In the genomic region with DNA sequence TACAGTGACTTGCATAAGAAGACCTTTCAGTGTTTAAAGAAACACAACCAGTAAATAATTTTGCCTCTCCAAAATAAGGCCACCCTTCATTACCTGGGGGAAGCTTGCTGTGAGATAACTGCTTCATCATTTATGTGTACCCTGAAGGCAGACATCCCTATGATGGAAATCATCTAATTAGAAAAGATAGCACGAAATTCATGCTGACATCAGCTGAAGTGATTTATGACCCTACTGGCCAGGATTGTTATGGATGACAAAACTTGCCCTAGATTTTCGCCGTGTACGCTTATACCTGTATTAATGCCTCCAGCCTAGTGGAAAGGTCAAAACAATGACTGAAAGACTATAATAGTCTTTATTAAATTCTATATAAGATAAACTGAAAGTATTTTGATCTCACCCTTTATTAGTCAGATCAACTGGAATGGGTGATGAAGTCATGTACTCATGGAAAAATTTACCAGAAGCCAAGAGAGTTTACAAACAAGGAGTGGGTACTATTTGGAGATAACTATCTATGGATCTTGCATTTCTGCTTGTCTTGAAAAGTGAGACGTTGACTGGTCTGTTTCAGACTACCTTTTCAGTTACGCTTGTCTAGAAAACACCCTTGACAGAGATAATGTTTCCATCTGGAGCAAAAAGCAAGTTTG, we compare ENCODE assay signal across 17 cellular contexts.
DNase-seq lines count a peak whose midpoint lies in the region; ATAC-seq, FAIRE-seq and TF ChIP-seq lines count a peak whose summit lies in the region.
"Had no signal": no experiment of that assay in that cellular context is flagged by ENCODE, and none has a peak within 500 bp of the region (broad histone marks: within the 10 kb centered on the region; RNA-seq: fewer than 3 reads in every experiment).

No MANE protein-coding gene starts in this region.

- DNase-seq in HepG2 (ENCODE audit: low spot score) (no peak), right lobe of liver (no peak), NCI-H69 (lab: John Stamatoyannopoulos, UW) (peak; percentile 39), left kidney (ENCODE audit: low read depth, low spot score) (peak; percentile 7), neuronal stem cell (ENCODE audit: low spot score) (no peak), Peyer's patch (no peak), neural progenitor cell (ENCODE audit: low spot score) (no peak)
- DNase-seq in activated T-helper 2 cell treated with anti-CD3 and anti-CD28 coated beads, Interferon-gamma antibody, Interleukin-2, Interleukin-4, amounts not matched to agents 10 μg/mL and 5 μg/mL and 100 μg/mL, durations not matched to agents 14 hours and 24 hours and 36 hours (ENCODE audit: low spot score), result no peak
- DNase-seq: AML-193; Caco-2; CD8-positive, alpha-beta memory T cell; DMS53 had no signal

- H2BK5ac ChIP-seq in neuronal stem cell (ENCODE audit: low read length), result no peak overlapping the region

- no peak overlapping the region for H3K14ac ChIP-seq in neuronal stem cell (ENCODE audit: low read length)

- H3K4me3 ChIP-seq in HepG2 (replicated peaks in 1 of 3; ENCODE audit: insufficient read depth in 1 of 3, low read depth in 2 of 3, low read length in 3 of 3), result no peak overlapping the region
- no peak overlapping the region for H3K4me3 ChIP-seq in right lobe of liver
- no peak overlapping the region for H3K4me3 ChIP-seq in neuronal stem cell (ENCODE audit: low read length in 2 of 2)
- H3K4me3 ChIP-seq in Peyer's patch, result no peak overlapping the region
- H3K4me3 ChIP-seq in neural progenitor cell, result no peak overlapping the region
- H3K4me3 ChIP-seq: BLaER1, GM12878 had no signal

- no peak overlapping the region for H2BK15ac ChIP-seq in neuronal stem cell (ENCODE audit: low read length)

- TF ChIP-seq POLR2A in HepG2 (IDR thresholded peaks at IDR 0.05; ENCODE audit: insufficient read depth in 1 of 2, low read depth in 2 of 2, low read length in 2 of 2), result no peak
- no peak for TF ChIP-seq POLR2A in right lobe of liver (IDR thresholded peaks at IDR 0.05)
- no peak for TF ChIP-seq POLR2A in Peyer's patch (IDR thresholded peaks at IDR 0.05)

- intact Hi-C loops in HepG2 (cut with micrococcal nuclease; ENCODE audit: unreplicated experiment), result no loop called here
- intact Hi-C loops in right lobe of liver (cut with DNase I), result no loop called here
- intact Hi-C loops in activated T-helper 2 cell treated with anti-CD3 and anti-CD28 coated beads, Interferon-gamma antibody, Interleukin-2, Interleukin-4, amounts not matched to agents 10 μg/mL and 5 μg/mL and 100 μg/mL, durations not matched to agents 14 hours and 24 hours and 36 hours (cut with micrococcal nuclease), result no loop called here

- H3K27ac ChIP-seq in HepG2 (ENCODE audit: extremely low read length, insufficient read depth, low read length) (no peak overlapping the region), right lobe of liver (no peak overlapping the region), neuronal stem cell (replicated peaks; ENCODE audit: low read length) (no peak overlapping the region), Peyer's patch (no peak overlapping the region), neural progenitor cell (no peak overlapping the region)
- H3K27ac ChIP-seq: 22Rv1, BLaER1 had no signal

- H3K27me3 ChIP-seq in HepG2 (ENCODE audit: control insufficient read depth in 1 of 2, insufficient read depth in 2 of 2, low read length in 2 of 2) (no peaks in the 10 kb centered on the region; a peak in 1 of 5 replicates), right lobe of liver (no peaks in the 10 kb centered on the region), neuronal stem cell (ENCODE audit: control insufficient read depth in 3 of 3, insufficient read depth in 3 of 3, low read depth in 1 of 3, low read length in 3 of 3) (no peaks in the 10 kb centered on the region), Peyer's patch (no peaks in the 10 kb centered on the region), neural progenitor cell (no peaks in the 10 kb centered on the region)
- H3K27me3 ChIP-seq: BLaER1 had no signal

- TF ChIP-seq CTCF in HepG2 (CRISPR knock-in tag; IDR thresholded peaks at IDR 0.05), result no peak
- TF ChIP-seq CTCF in right lobe of liver (IDR thresholded peaks at IDR 0.05), result no peak
- TF ChIP-seq CTCF in Peyer's patch (IDR thresholded peaks at IDR 0.05), result no peak
- no peak for TF ChIP-seq CTCF in neural progenitor cell (IDR thresholded peaks at IDR 0.05)

- H3K4ac ChIP-seq in neuronal stem cell (ENCODE audit: low read length), result no peak overlapping the region

- POLR2A ChIA-PET in HepG2 (lab: Yijun Ruan, JAX), result no interaction called here

- H3K36me3 ChIP-seq in HepG2 (replicated peaks in 1 of 2; ENCODE audit: control insufficient read depth in 1 of 2, insufficient read depth in 2 of 2, low read length in 2 of 2), result no peaks in the 10 kb centered on the region
- H3K36me3 ChIP-seq in right lobe of liver, result no peaks in the 10 kb centered on the region
- no peaks in the 10 kb centered on the region for H3K36me3 ChIP-seq in neuronal stem cell (replicated peaks in 1 of 2; ENCODE audit: control insufficient read depth in 2 of 2, insufficient read depth in 2 of 2, low read length in 2 of 2)
- no peaks in the 10 kb centered on the region for H3K36me3 ChIP-seq in Peyer's patch
- H3K36me3 ChIP-seq in neural progenitor cell, result no peaks in the 10 kb centered on the region
- H3K36me3 ChIP-seq: BLaER1 had no signal

- H3K18ac ChIP-seq in neuronal stem cell (ENCODE audit: low read length), result no peak overlapping the region

- H3K4me1 ChIP-seq in HepG2 (ENCODE audit: insufficient read depth, low read length) (no peaks in the 10 kb centered on the region), right lobe of liver (no peaks in the 10 kb centered on the region), neuronal stem cell (ENCODE audit: control insufficient read depth in 2 of 2, insufficient read depth in 1 of 2, low read depth in 1 of 2, low read length in 2 of 2) (peaks cover 0 to 4% of the 10 kb centered on the region in 2 donors), Peyer's patch (no peaks in the 10 kb centered on the region), neural progenitor cell (no peaks in the 10 kb centered on the region)
- H3K4me1 ChIP-seq: BLaER1, Caco-2 had no signal

- H3K27ac Mint-ChIP-seq in activated T-helper 2 cell treated with anti-CD3 and anti-CD28 coated beads, Interferon-gamma antibody, Interleukin-2, Interleukin-4, amounts not matched to agents 10 μg/mL and 5 μg/mL and 100 μg/mL, durations not matched to agents 14 hours and 24 hours and 36 hours, result no peak overlapping the region
- H3K27ac Mint-ChIP-seq in neural progenitor cell, result no peak overlapping the region
- H3K27ac Mint-ChIP-seq: CD8-positive, alpha-beta memory T cell had no signal

- H3K9me3 Mint-ChIP-seq in activated T-helper 2 cell treated with anti-CD3 and anti-CD28 coated beads, Interferon-gamma antibody, Interleukin-2, Interleukin-4, amounts not matched to agents 10 μg/mL and 5 μg/mL and 100 μg/mL, durations not matched to agents 14 hours and 24 hours and 36 hours, result no peaks in the 10 kb centered on the region
- H3K9me3 Mint-ChIP-seq in neural progenitor cell, result no peaks in the 10 kb centered on the region

- H2AK5ac ChIP-seq in neuronal stem cell (ENCODE audit: low read depth, low read length), result no peak overlapping the region

- no peaks in the 10 kb centered on the region for H3K79me1 ChIP-seq in neuronal stem cell (ENCODE audit: low read depth, low read length)

- no peak for TF ChIP-seq RAD21 in HepG2 (CRISPR knock-in tag; IDR thresholded peaks at IDR 0.05)

- H3K4me2 ChIP-seq in HepG2 (ENCODE audit: low read depth, low read length), result no peak overlapping the region
- H3K4me2 ChIP-seq in neuronal stem cell (ENCODE audit: insufficient read depth, low read length, poor library complexity, severe bottlenecking), result no peak overlapping the region
- H3K4me2 ChIP-seq in neural progenitor cell, result no peak overlapping the region
- H3K4me2 ChIP-seq: BLaER1 had no signal

- WGBS in HepG2 (ENCODE audit: low lambda C conversion rate), result 40% methylated on average over 6 of the region's 6 CpGs
- WGBS in right lobe of liver (ENCODE audit: insufficient coverage, low coverage, low lambda C conversion rate, missing lambda C conversion rate), result 56% methylated on average over 6 of the region's 6 CpGs
- WGBS in neuronal stem cell (ENCODE audit: extremely low coverage in 2 of 2, insufficient read length in 2 of 2, insufficient replicate concordance in 1 of 2), 2 donors, result no CpG with 5 or more reads among the region's 6 CpGs

- no peak overlapping the region for H2BK120ac ChIP-seq in neuronal stem cell (ENCODE audit: low read depth, low read length)

- no peak for TF ChIP-seq EP300 in HepG2 (IDR thresholded peaks at IDR 0.05; ENCODE audit: low read depth in 2 of 2, low read length in 2 of 2)
- no peak for TF ChIP-seq EP300 in HepG2 (CRISPR knock-in tag; IDR thresholded peaks at IDR 0.05; ENCODE audit: borderline replicate concordance)

- in situ Hi-C loops in HepG2 (cut with HindIII; ENCODE audit: extremely low pct_ligation_motif_present, low pct_unique_long_range_greater_than_20kb), result no loop called here

- ATAC-seq in HepG2 (no peak), right lobe of liver (no peak)
- ATAC-seq: GM12878 had no signal

- H3F3A ChIP-seq in neural progenitor cell (ENCODE audit: low read depth), result no peaks in the 10 kb centered on the region

- no peaks in the 10 kb centered on the region for H4K20me1 ChIP-seq in HepG2 (ENCODE audit: insufficient read depth, low read length)
- H4K20me1 ChIP-seq in neural progenitor cell (ENCODE audit: low read depth), result no peaks in the 10 kb centered on the region
- H4K20me1 ChIP-seq: BLaER1 had no signal

- H3K4me1 Mint-ChIP-seq in activated T-helper 2 cell treated with anti-CD3 and anti-CD28 coated beads, Interferon-gamma antibody, Interleukin-2, Interleukin-4, amounts not matched to agents 10 μg/mL and 5 μg/mL and 100 μg/mL, durations not matched to agents 14 hours and 24 hours and 36 hours (ENCODE audit: low read depth), result no peaks in the 10 kb centered on the region
- no peaks in the 10 kb centered on the region for H3K4me1 Mint-ChIP-seq in neural progenitor cell
- H3K4me1 Mint-ChIP-seq: CD8-positive, alpha-beta memory T cell had no signal

- H2BK12ac ChIP-seq in neuronal stem cell (ENCODE audit: low read length), result no peak overlapping the region

- H3K9me3 ChIP-seq in HepG2 (ENCODE audit: low read length) (no peaks in the 10 kb centered on the region), right lobe of liver (no peaks in the 10 kb centered on the region), neuronal stem cell (replicated peaks in 1 of 2; ENCODE audit: control insufficient read depth in 2 of 2, insufficient read depth in 1 of 2, low read depth in 1 of 2, low read length in 2 of 2) (no peaks in the 10 kb centered on the region), Peyer's patch (no peaks in the 10 kb centered on the region), neural progenitor cell (ENCODE audit: low read depth) (no peaks in the 10 kb centered on the region)
- H3K9me3 ChIP-seq: BLaER1, Caco-2 had no signal

- FAIRE-seq in HepG2 (lab: Jason Lieb, UNC), result no peak
- FAIRE-seq: GM12878, GM18507, H54 had no signal

- H3K9ac ChIP-seq in HepG2 (ENCODE audit: insufficient read depth, low read depth, low read length) (no peak overlapping the region), neuronal stem cell (ENCODE audit: low read depth, low read length, poor library complexity) (no peak overlapping the region), neural progenitor cell (no peak overlapping the region)
- H3K9ac ChIP-seq: BLaER1 had no signal

- CTCF ChIA-PET in HepG2 (lab: Yijun Ruan, JAX; ENCODE audit: low intra/inter-chr PET ratio, low total read pairs), result no interaction called here

- no peaks in the 10 kb centered on the region for H3K36me3 Mint-ChIP-seq in activated T-helper 2 cell treated with anti-CD3 and anti-CD28 coated beads, Interferon-gamma antibody, Interleukin-2, Interleukin-4, amounts not matched to agents 10 μg/mL and 5 μg/mL and 100 μg/mL, durations not matched to agents 14 hours and 24 hours and 36 hours (ENCODE audit: low read depth)
- no peaks in the 10 kb centered on the region for H3K36me3 Mint-ChIP-seq in neural progenitor cell
- H3K36me3 Mint-ChIP-seq: CD8-positive, alpha-beta memory T cell had no signal

- no peak overlapping the region for H2AFZ ChIP-seq in HepG2 (ENCODE audit: low read length)
- no peak overlapping the region for H2AFZ ChIP-seq in neuronal stem cell (ENCODE audit: low read length)
- H2AFZ ChIP-seq in neural progenitor cell (replicated peaks), result no peak overlapping the region

- no peaks in the 10 kb centered on the region for H3K27me3 Mint-ChIP-seq in activated T-helper 2 cell treated with anti-CD3 and anti-CD28 coated beads, Interferon-gamma antibody, Interleukin-2, Interleukin-4, amounts not matched to agents 10 μg/mL and 5 μg/mL and 100 μg/mL, durations not matched to agents 14 hours and 24 hours and 36 hours (ENCODE audit: low read depth)
- no peaks in the 10 kb centered on the region for H3K27me3 Mint-ChIP-seq in neural progenitor cell (ENCODE audit: insufficient read depth, low read depth)
- H3K27me3 Mint-ChIP-seq: CD8-positive, alpha-beta memory T cell had no signal

- H4K8ac ChIP-seq in neuronal stem cell (ENCODE audit: low read depth, low read length), result no peak overlapping the region

- BruUV-seq in HepG2 (replicated peaks; lab: Mats Ljungman, UMichigan), result no TSS peak

- no peak overlapping the region for H3K23ac ChIP-seq in neuronal stem cell (ENCODE audit: low read depth, low read length, poor library complexity)

- H3K4me3 Mint-ChIP-seq in activated T-helper 2 cell treated with anti-CD3 and anti-CD28 coated beads, Interferon-gamma antibody, Interleukin-2, Interleukin-4, amounts not matched to agents 10 μg/mL and 5 μg/mL and 100 μg/mL, durations not matched to agents 14 hours and 24 hours and 36 hours (ENCODE audit: low read depth), result no peak overlapping the region
- no peak overlapping the region for H3K4me3 Mint-ChIP-seq in neural progenitor cell
- H3K4me3 Mint-ChIP-seq: CD8-positive, alpha-beta memory T cell had no signal

- no peaks in the 10 kb centered on the region for H3K79me2 ChIP-seq in HepG2 (ENCODE audit: insufficient read depth, low read length)
- no peaks in the 10 kb centered on the region for H3K79me2 ChIP-seq in neural progenitor cell (ENCODE audit: low read depth)

- no peak overlapping the region for H4K91ac ChIP-seq in neuronal stem cell (ENCODE audit: low read depth, low read length, poor library complexity)

Comparison
In these comparisons a context has a peak if more than half of its experiments do, and no peak if none do; other contexts are left out.
1. DNase-seq: peak in NCI-H69 (single experiment) and left kidney (single experiment); none in HepG2 (single experiment), right lobe of liver (0 of 3), activated T-helper 2 cell treated with anti-CD3 and anti-CD28 coated beads, Interferon-gamma antibody, Interleukin-2, Interleukin-4, amounts not matched to agents 10 μg/mL and 5 μg/mL and 100 μg/mL, durations not matched to agents 14 hours and 24 hours and 36 hours (single experiment), neuronal stem cell (single experiment), Peyer's patch (0 of 3) and neural progenitor cell (single experiment).